Comparison of ENCODE assay signal across 1 cellular context in genomic region chr6:55882731-55883595, GRCh38.
TF ChIP-seq lines count a peak whose summit lies in the region.

No MANE protein-coding gene starts in this region.

TF ChIP-seq in IMR-90, 13 proteins besides CTCF, POLR2A, EP300 and RAD21 (continued from another document):
- no peak for TF ChIP-seq USF2 (IDR thresholded peaks at IDR 0.05; ENCODE audit: low read depth, low read length)
- TF ChIP-seq CEBPB (IDR thresholded peaks at IDR 0.05; ENCODE audit: low read depth, low read length) = no peak
- TF ChIP-seq BHLHE40 (IDR thresholded peaks at IDR 0.05; ENCODE audit: low read depth, low read length) = no peak
- no peak for TF ChIP-seq MAZ (IDR thresholded peaks at IDR 0.05; ENCODE audit: borderline replicate concordance, low read depth, low read length)
- no peak for TF ChIP-seq RCOR1 (IDR thresholded peaks at IDR 0.05; ENCODE audit: insufficient replicate concordance, low read length)
- TF ChIP-seq FOS (IDR thresholded peaks at IDR 0.05; ENCODE audit: low read depth, low read length) = no peak
